In the genomic region with DNA sequence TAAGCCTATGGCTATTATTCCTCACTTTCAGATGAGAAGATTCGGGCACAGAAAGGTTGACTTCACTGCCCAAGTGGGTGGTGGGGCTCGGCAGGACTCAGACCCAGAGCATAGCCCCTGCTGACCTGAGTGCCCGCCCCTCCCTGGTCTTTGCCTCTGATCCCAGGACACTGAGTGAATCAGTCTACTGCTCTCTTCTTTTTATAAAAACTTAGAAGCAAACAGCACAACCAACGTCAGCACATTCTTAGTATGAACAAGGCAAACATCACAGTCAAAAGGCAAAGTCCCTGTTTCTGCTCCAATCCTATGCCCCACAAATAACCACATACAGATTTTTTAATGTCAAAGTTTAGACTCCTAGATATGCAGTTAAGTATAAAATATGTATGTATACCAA, we compare ENCODE assay signal across 13 cellular contexts.
DNase-seq lines count a peak whose midpoint lies in the region; ATAC-seq and TF ChIP-seq lines count a peak whose summit lies in the region.
"Had no signal": no experiment of that assay in that cellular context is flagged by ENCODE, and none has a peak within 500 bp of the region (broad histone marks: within the 10 kb centered on the region; RNA-seq: fewer than 3 reads in every experiment).

No MANE protein-coding gene starts in this region.

- peak overlapping the region in 1 of 2 experiments; percentile 48; a peak in 1 of 4 replicates for H4K8ac ChIP-seq in IMR-90 (ENCODE audit: low read depth in 2 of 2, low read length in 2 of 2)

- peak overlapping the region; percentile 35; the same call in 1 of the 2 replicates for H3K56ac ChIP-seq in IMR-90 (ENCODE audit: extremely low read depth, insufficient read depth, low read length)

- H3K4me2 ChIP-seq in IMR-90 (ENCODE audit: low read depth, low read length), result peak overlapping the region; percentile 45; the same call in 1 of the 2 replicates

- peaks cover 28% of the 10 kb centered on the region for H3K9me1 ChIP-seq in IMR-90 (ENCODE audit: insufficient read depth, low read length)

- no peak for TF ChIP-seq RAD21 in IMR-90 (IDR thresholded peaks at IDR 0.05; ENCODE audit: low read length)

- H3K4me1 ChIP-seq in IMR-90 (ENCODE audit: control insufficient read depth, insufficient read depth, low read length), result peaks cover 29% of the 10 kb centered on the region
- peaks cover 14% of the 10 kb centered on the region for H3K4me1 ChIP-seq in mesodermal cell (ENCODE audit: control insufficient read depth, insufficient read depth, low read length, poor library complexity, severe bottlenecking)
- peaks cover 38% of the 10 kb centered on the region for H3K4me1 ChIP-seq in thymus (ENCODE audit: control insufficient read depth, insufficient read depth, low read length)

- H3K27me3 ChIP-seq in IMR-90 (ENCODE audit: control insufficient read depth, insufficient read depth, low read length) (no peaks in the 10 kb centered on the region), thymus (ENCODE audit: control insufficient read depth, insufficient read depth) (no peaks in the 10 kb centered on the region)
- H3K27me3 ChIP-seq: heart right ventricle had no signal

- no peak overlapping the region for H3K14ac ChIP-seq in IMR-90 (replicated peaks; ENCODE audit: low read depth, low read length)

- no peaks in the 10 kb centered on the region for H3K9me3 ChIP-seq in IMR-90 (ENCODE audit: control insufficient read depth, insufficient read depth, low read length)
- H3K9me3 ChIP-seq in mesodermal cell (ENCODE audit: control insufficient read depth, low read length), result no peaks in the 10 kb centered on the region
- H3K9me3 ChIP-seq in thymus (ENCODE audit: control insufficient read depth), result peaks cover 1% of the 10 kb centered on the region
- H3K9me3 ChIP-seq: heart right ventricle had no signal

- H3K27ac ChIP-seq in IMR-90 (ENCODE audit: insufficient read depth, low read length), result peak overlapping the region; percentile 28; the same call in 1 of the 2 replicates
- H3K27ac ChIP-seq in mesodermal cell (ENCODE audit: low read depth, low read length, severe bottlenecking), result peak overlapping the region; percentile 47
- peak overlapping the region; percentile 77 for H3K27ac ChIP-seq in thymus (ENCODE audit: low read depth)

- H3K36me3 ChIP-seq in IMR-90 (ENCODE audit: control insufficient read depth, insufficient read depth, low read length), result peaks cover 29% of the 10 kb centered on the region
- peaks cover 41% of the 10 kb centered on the region for H3K36me3 ChIP-seq in mesodermal cell (ENCODE audit: control insufficient read depth, insufficient read depth, low read length)
- H3K36me3 ChIP-seq in thymus (ENCODE audit: control insufficient read depth, insufficient read depth), result no peaks in the 10 kb centered on the region

- H3K4me3 ChIP-seq in IMR-90 (ENCODE audit: insufficient read depth, low read depth, low read length) (no peak overlapping the region), choroid plexus epithelial cell (ENCODE audit: low read depth, low read length) (no peak overlapping the region), mesodermal cell (ENCODE audit: extremely low read depth, insufficient read depth, low read length, poor library complexity, severe bottlenecking) (no peak overlapping the region), thymus (ENCODE audit: low read length) (no peak overlapping the region)
- H3K4me3 ChIP-seq: heart right ventricle, skin epidermis had no signal

- dilution Hi-C loops in IMR-90 (cut with HindIII; ENCODE audit: low sequenced_read_pairs, unreplicated experiment), result no loop called here

- POLR2A ChIA-PET in IMR-90 (lab: Charles Lee; ENCODE audit: unreplicated experiment), result no interaction called here

- CTCF ChIA-PET in IMR-90 (lab: Yijun Ruan, JAX), result no interaction called here

- peak overlapping the region; percentile 44 for H2BK120ac ChIP-seq in IMR-90 (ENCODE audit: low read depth, low read length)

- in situ Hi-C loops in IMR-90 (cut with MboI; ENCODE audit: low sequenced_read_pairs), result no loop called here

- BruUV-seq in IMR-90 (replicated peaks; lab: Mats Ljungman, UMichigan), result no TSS peak

- H2BK5ac ChIP-seq in IMR-90 (ENCODE audit: low read depth, low read length, poor library complexity, severe bottlenecking), result peak overlapping the region; percentile 62

- WGBS in IMR-90 (ENCODE audit: extremely low coverage in 2 of 2, insufficient read length in 1 of 2), 2 experiments, result no CpG with 5 or more reads among the region's 4 CpGs
- 80 to 83% methylated on average over 2 to 4 of the region's 4 CpGs for WGBS in mesodermal cell (ENCODE audit: insufficient coverage in 2 of 2), 2 experiments
- WGBS in thymus, result 83% methylated on average over 4 of the region's 4 CpGs

- H2BK20ac ChIP-seq in IMR-90 (ENCODE audit: low read depth, low read length), result peak overlapping the region; percentile 39; the same call in 1 of the 2 replicates

- peak; percentile 65 for ATAC-seq in IMR-90 (ENCODE audit: low read depth)

- peaks cover 7% of the 10 kb centered on the region for H4K20me1 ChIP-seq in IMR-90 (ENCODE audit: insufficient read depth, low read length)

- TF ChIP-seq CTCF in IMR-90 (conservative IDR thresholded peaks at IDR 0.05; ENCODE audit: low read depth, low read length) (no peak), choroid plexus epithelial cell (conservative IDR thresholded peaks at IDR 0.05; ENCODE audit: low read depth, low read length) (no peak)

- H4K5ac ChIP-seq in IMR-90 (ENCODE audit: low read depth, low read length), result no peak overlapping the region; the same call in 1 of the 2 replicates

- peak overlapping the region; percentile 66; the same call in 1 of the 2 replicates for H4K91ac ChIP-seq in IMR-90 (ENCODE audit: insufficient read depth, low read depth, low read length)

- H3K18ac ChIP-seq in IMR-90 (ENCODE audit: low read depth, low read length), result 0 out of 2 replicates have a peak overlapping the region, but pooled peaks have one; percentile 3

- no peak overlapping the region for H2AFZ ChIP-seq in IMR-90 (replicated peaks; ENCODE audit: low read length, poor library complexity)

- peak overlapping the region; percentile 18; the same call in 1 of the 2 replicates for H3K23ac ChIP-seq in IMR-90 (ENCODE audit: low read depth, low read length)

- peak overlapping the region; percentile 13; the same call in 1 of the 2 replicates for H2AK5ac ChIP-seq in IMR-90 (ENCODE audit: low read depth, low read length)

- H3K79me1 ChIP-seq in IMR-90 (ENCODE audit: low read depth in 1 of 2, low read length in 2 of 2), result peaks cover 22 to 50% of the 10 kb centered on the region in 2 experiments

- intact Hi-C loops in IMR-90 (cut with micrococcal nuclease), result no loop called here

- no peak overlapping the region for H3K9ac ChIP-seq in IMR-90 (ENCODE audit: low read depth, low read length)

- H2AK9ac ChIP-seq in IMR-90 (replicated peaks; ENCODE audit: low read depth, low read length, poor library complexity), result no peak overlapping the region

- H3K4ac ChIP-seq in IMR-90 (ENCODE audit: low read depth, low read length), result peak overlapping the region; percentile 65

- DNase-seq in IMR-90 (peak; percentile 47), choroid plexus epithelial cell (ENCODE audit: low read depth) (peak; percentile 76), SIG-M5 (lab: John Stamatoyannopoulos, UW) (no peak), DMS53 (lab: John Stamatoyannopoulos, UW) (no peak), NCI-H524 treated with DMSO at 0.1 percent for 48 hours (lab: John Stamatoyannopoulos, UW) (no peak)
- no peak for DNase-seq in stimulated activated CD4-positive, alpha-beta T cell treated with anti-CD3 and anti-CD28 coated beads, Interleukin-2, amount 100 ng/mL, for 48 hours
- DNase-seq: activated naive CD4-positive, alpha-beta T cell treated with Interleukin-2 at 50 U/mL for 16 hours; heart right ventricle; NCI-H1694 treated with DMSO at 0.1 percent for 48 hours; T-helper 2 cell had no signal

- no peak for TF ChIP-seq POLR2A in IMR-90 (IDR thresholded peaks at IDR 0.05; ENCODE audit: low read depth, low read length)

- peak overlapping the region; percentile 55; the same call in 2 of the 3 replicates for H2BK15ac ChIP-seq in IMR-90 (ENCODE audit: low read depth, low read length)

TF ChIP-seq in IMR-90, 13 proteins besides CTCF, POLR2A, EP300 and RAD21:
- TF ChIP-seq MAZ (IDR thresholded peaks at IDR 0.05; ENCODE audit: borderline replicate concordance, low read depth, low read length) (no peak), NFE2L2 (IDR thresholded peaks at IDR 0.05; ENCODE audit: low read depth, low read length) (no peak), CHD1 (IDR thresholded peaks at IDR 0.05; ENCODE audit: low read depth, low read length) (no peak), MAFK (IDR thresholded peaks at IDR 0.05; ENCODE audit: low read depth, low read length) (peak; percentile 59), MXI1 (IDR thresholded peaks at IDR 0.05; ENCODE audit: borderline replicate concordance, low read depth, low read length) (no peak), FOS (IDR thresholded peaks at IDR 0.05; ENCODE audit: low read depth, low read length) (no peak), BHLHE40 (IDR thresholded peaks at IDR 0.05; ENCODE audit: low read depth, low read length) (no peak)
- TF ChIP-seq, protein P1, sequence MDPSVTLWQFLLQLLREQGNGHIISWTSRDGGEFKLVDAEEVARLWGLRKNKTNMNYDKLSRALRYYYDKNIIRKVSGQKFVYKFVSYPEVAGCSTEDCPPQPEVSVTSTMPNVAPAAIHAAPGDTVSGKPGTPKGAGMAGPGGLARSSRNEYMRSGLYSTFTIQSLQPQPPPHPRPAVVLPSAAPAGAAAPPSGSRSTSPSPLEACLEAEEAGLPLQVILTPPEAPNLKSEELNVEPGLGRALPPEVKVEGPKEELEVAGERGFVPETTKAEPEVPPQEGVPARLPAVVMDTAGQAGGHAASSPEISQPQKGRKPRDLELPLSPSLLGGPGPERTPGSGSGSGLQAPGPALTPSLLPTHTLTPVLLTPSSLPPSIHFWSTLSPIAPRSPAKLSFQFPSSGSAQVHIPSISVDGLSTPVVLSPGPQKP (IDR thresholded peaks at IDR 0.05; ENCODE audit: borderline replicate concordance, low read depth, low read length), result no peak

Comparison
In these comparisons a context has a peak if more than half of its experiments do, and no peak if none do; other contexts are left out.
1. DNase-seq: peak in IMR-90 (single experiment) and choroid plexus epithelial cell (single experiment); none in stimulated activated CD4-positive, alpha-beta T cell treated with anti-CD3 and anti-CD28 coated beads, Interleukin-2, amount 100 ng/mL, for 48 hours (0 of 2), SIG-M5 (single experiment), DMS53 (single experiment) and NCI-H524 treated with DMSO at 0.1 percent for 48 hours (single experiment).
2. Peak in every context shown above with its lines, with median percentiles within 50 percentile points of each other: H3K27ac ChIP-seq.